ENCODE assay signal across 2 cellular contexts in the genomic region with DNA sequence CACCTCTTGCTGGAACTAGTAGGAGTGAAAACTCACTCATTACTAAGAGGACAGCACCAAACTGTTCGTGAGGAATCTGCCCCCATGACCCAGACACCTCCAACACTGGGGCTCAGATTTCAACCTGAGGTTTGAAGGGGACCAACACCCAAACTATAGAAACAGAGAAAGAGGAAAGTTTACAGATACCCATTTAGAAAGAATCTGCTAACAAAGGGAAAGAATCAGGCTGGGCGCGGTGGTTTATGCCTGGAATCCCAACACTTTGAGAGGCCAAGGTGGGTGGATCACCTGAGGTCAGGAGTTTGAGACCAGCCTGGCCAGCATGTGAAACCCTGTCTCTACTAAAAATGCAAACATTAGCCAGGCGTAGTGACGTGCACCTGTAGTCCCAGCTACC.
TF ChIP-seq lines count a peak whose summit lies in the region.

No MANE protein-coding gene starts in this region.

TF ChIP-seq in HCT116, 20 proteins besides CTCF, POLR2A, EP300 and RAD21 (continued from another document):
- no peak for TF ChIP-seq CBX3 (IDR thresholded peaks at IDR 0.05; ENCODE audit: low read depth)
- TF ChIP-seq ZFX (IDR thresholded peaks at IDR 0.05), result no peak
- no peak for TF ChIP-seq CEBPB (IDR thresholded peaks at IDR 0.05; ENCODE audit: low read depth)
- TF ChIP-seq, protein P1, sequence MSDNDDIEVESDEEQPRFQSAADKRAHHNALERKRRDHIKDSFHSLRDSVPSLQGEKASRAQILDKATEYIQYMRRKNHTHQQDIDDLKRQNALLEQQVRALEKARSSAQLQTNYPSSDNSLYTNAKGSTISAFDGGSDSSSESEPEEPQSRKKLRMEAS (IDR thresholded peaks at IDR 0.05), result no peak
- TF ChIP-seq SRF (IDR thresholded peaks at IDR 0.05; ENCODE audit: low read depth), result no peak
- no peak for TF ChIP-seq POLR2AphosphoS5 (IDR thresholded peaks at IDR 0.05; ENCODE audit: low read depth, low read length)
- TF ChIP-seq, protein P2, sequence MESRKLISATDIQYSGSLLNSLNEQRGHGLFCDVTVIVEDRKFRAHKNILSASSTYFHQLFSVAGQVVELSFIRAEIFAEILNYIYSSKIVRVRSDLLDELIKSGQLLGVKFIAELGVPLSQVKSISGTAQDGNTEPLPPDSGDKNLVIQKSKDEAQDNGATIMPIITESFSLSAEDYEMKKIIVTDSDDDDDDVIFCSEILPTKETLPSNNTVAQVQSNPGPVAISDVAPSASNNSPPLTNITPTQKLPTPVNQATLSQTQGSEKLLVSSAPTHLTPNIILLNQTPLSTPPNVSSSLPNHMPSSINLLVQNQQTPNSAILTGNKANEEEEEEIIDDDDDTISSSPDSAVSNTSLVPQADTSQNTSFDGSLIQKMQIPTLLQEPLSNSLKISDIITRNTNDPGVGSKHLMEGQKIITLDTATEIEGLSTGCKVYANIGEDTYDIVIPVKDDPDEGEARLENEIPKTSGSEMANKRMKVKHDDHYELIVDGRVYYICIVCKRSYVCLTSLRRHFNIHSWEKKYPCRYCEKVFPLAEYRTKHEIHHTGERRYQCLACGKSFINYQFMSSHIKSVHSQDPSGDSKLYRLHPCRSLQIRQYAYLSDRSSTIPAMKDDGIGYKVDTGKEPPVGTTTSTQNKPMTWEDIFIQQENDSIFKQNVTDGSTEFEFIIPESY (IDR thresholded peaks at IDR 0.05; ENCODE audit: extremely low read depth, insufficient replicate concordance, low read length), result no peak
- TF ChIP-seq EZH2phosphoT487 (IDR thresholded peaks at IDR 0.05; ENCODE audit: borderline replicate concordance), result no peak
- no peak for TF ChIP-seq EGR1 (IDR thresholded peaks at IDR 0.05; ENCODE audit: low read depth)
- no peak for TF ChIP-seq ZNF274 (IDR thresholded peaks at IDR 0.05; ENCODE audit: low read depth, low read length)
- TF ChIP-seq, protein P3, sequence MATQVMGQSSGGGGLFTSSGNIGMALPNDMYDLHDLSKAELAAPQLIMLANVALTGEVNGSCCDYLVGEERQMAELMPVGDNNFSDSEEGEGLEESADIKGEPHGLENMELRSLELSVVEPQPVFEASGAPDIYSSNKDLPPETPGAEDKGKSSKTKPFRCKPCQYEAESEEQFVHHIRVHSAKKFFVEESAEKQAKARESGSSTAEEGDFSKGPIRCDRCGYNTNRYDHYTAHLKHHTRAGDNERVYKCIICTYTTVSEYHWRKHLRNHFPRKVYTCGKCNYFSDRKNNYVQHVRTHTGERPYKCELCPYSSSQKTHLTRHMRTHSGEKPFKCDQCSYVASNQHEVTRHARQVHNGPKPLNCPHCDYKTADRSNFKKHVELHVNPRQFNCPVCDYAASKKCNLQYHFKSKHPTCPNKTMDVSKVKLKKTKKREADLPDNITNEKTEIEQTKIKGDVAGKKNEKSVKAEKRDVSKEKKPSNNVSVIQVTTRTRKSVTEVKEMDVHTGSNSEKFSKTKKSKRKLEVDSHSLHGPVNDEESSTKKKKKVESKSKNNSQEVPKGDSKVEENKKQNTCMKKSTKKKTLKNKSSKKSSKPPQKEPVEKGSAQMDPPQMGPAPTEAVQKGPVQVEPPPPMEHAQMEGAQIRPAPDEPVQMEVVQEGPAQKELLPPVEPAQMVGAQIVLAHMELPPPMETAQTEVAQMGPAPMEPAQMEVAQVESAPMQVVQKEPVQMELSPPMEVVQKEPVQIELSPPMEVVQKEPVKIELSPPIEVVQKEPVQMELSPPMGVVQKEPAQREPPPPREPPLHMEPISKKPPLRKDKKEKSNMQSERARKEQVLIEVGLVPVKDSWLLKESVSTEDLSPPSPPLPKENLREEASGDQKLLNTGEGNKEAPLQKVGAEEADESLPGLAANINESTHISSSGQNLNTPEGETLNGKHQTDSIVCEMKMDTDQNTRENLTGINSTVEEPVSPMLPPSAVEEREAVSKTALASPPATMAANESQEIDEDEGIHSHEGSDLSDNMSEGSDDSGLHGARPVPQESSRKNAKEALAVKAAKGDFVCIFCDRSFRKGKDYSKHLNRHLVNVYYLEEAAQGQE (IDR thresholded peaks at IDR 0.05; ENCODE audit: low read depth), result no peak
- no peak for TF ChIP-seq ELF1 (IDR thresholded peaks at IDR 0.05; ENCODE audit: borderline replicate concordance, low read depth)
- no peak for TF ChIP-seq EZH2 (IDR thresholded peaks at IDR 0.05)
- TF ChIP-seq JUND (IDR thresholded peaks at IDR 0.05), result no peak

TF ChIP-seq in WTC11, 78 proteins besides CTCF, POLR2A, EP300 and RAD21:
- TF ChIP-seq, protein P4, sequence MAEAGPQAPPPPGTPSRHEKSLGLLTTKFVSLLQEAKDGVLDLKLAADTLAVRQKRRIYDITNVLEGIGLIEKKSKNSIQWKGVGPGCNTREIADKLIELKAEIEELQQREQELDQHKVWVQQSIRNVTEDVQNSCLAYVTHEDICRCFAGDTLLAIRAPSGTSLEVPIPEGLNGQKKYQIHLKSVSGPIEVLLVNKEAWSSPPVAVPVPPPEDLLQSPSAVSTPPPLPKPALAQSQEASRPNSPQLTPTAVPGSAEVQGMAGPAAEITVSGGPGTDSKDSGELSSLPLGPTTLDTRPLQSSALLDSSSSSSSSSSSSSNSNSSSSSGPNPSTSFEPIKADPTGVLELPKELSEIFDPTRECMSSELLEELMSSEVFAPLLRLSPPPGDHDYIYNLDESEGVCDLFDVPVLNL (CRISPR knock-in tag; IDR thresholded peaks at IDR 0.05; ENCODE audit: borderline replicate concordance, low read depth), result no peak
- no peak for TF ChIP-seq NFATC4 (CRISPR knock-in tag; IDR thresholded peaks at IDR 0.05)
